Comparison of ENCODE assay signal across 27 cellular contexts in the genomic region with DNA sequence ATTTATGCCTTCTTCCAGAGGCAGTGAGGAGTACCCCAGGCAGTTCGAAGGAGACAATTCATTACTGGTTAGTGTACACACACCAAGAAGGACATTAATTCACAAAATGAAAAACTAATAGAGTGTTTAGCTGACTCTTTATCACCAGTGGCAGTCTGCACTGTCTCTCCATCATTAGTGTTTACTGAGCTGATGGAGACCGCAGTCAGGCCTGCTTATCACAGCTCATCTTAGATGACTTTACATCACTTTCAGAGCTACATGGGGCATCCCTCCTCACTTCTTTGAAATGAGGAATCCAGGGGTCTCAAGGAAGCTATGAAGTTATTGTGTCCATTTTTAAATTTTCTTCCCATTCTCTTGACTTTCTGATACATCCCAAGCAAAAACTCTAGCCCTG.
"Had no signal": no experiment of that assay in that cellular context is flagged by ENCODE, and none has a peak within 500 bp of the region (broad histone marks: within the 10 kb centered on the region; RNA-seq: fewer than 3 reads in every experiment).

No MANE protein-coding gene starts in this region.

- H3K36me3 ChIP-seq: suprapubic skin, thoracic aorta, thyroid gland, transverse colon, upper lobe of left lung, upper lobe of right lung, uterus, vagina had no signal

- DNase-seq: stimulated activated CD4-positive, alpha-beta T cell treated with anti-CD3 and anti-CD28 coated beads, Interleukin-2, amount 100 ng/mL, for 48 hours; stimulated activated CD4-positive, alpha-beta T cell treated with anti-CD3 and anti-CD28 coated beads, Interleukin-4, amount 100 ng/mL, for 1 hour; stimulated activated CD4-positive, alpha-beta T cell treated with anti-CD3 and anti-CD28 coated beads, Interleukin-4, amount 100 ng/mL, for 24 hours; stimulated activated CD4-positive, alpha-beta T cell treated with anti-CD3 and anti-CD28 coated beads, Interleukin-4, amount 100 ng/mL, for 4 hours; stimulated activated CD8-positive, alpha-beta memory T cell treated with anti-CD3 and anti-CD28 coated beads, Interleukin-4, amount 100 ng/mL, for 48 hours; stimulated activated naive B cell treated with anti-CD40 and anti-IgM and Interleukin-4, amounts not matched to agents 10 μg/mL and 1 μg/mL and 100 μg/mL, for 72 hours; stimulated activated naive CD4-positive, alpha-beta T cell; stimulated activated naive CD4-positive, alpha-beta T cell treated with Interleukin-2 at 50 U/mL for 16 hours; stimulated activated naive CD8-positive, alpha-beta T cell treated with anti-CD3 and anti-CD28 coated beads, Interleukin-15, amount 100 ng/mL, for 72 hours; stimulated activated naive CD8-positive, alpha-beta T cell treated with anti-CD3 and anti-CD28 coated beads, Interleukin-15, Interleukin-2, amounts not matched to agents 100 U/mL and 50 U/mL, for 24 hours; stomach; substantia nigra; testis; thyroid gland; tibial artery; transverse colon; trophoblast cell; upper lobe of left lung; upper lobe of right lung; uterus had no signal

- H3K4me1 ChIP-seq: stomach, suprapubic skin, testis, thyroid gland, tibial artery, tibial nerve, transverse colon, upper lobe of left lung, upper lobe of right lung, uterus, vagina had no signal

- H3K27ac ChIP-seq: stomach, suprapubic skin, testis, thoracic aorta, thyroid gland, tibial artery, tibial nerve, transverse colon, upper lobe of left lung, upper lobe of right lung, uterus, vagina had no signal

- H3K4me3 ChIP-seq: stomach, suprapubic skin, testis, thoracic aorta, thyroid gland, tibial artery, tibial nerve, transverse colon, upper lobe of left lung, upper lobe of right lung, uterus, vagina had no signal

- H3K27me3 ChIP-seq: stomach, suprapubic skin, testis, thyroid gland, tibial artery, tibial nerve, transverse colon, upper lobe of left lung, upper lobe of right lung, uterus, vagina had no signal

- H3K9me3 ChIP-seq: suprapubic skin, testis, thoracic aorta, thyroid gland, transverse colon, upper lobe of left lung, upper lobe of right lung, uterus, vagina had no signal

- FAIRE-seq: urothelium cell line had no signal

- ATAC-seq: stimulated activated effector memory CD8-positive, alpha-beta T cell treated with anti-CD3 and anti-CD28 coated beads, Interleukin-12 subunit alpha, Interleukin-12 subunit beta, amount 100 ng/mL, for 72 hours; stimulated activated memory B cell treated with anti-CD40 and anti-IgM and Interleukin-4, amounts not matched to agents 10 μg/mL and 1 μg/mL and 100 μg/mL, for 72 hours; stimulated activated naive B cell treated with anti-CD40 and anti-IgM and Interleukin-4, amounts not matched to agents 10 μg/mL and 1 μg/mL and 100 μg/mL, for 72 hours; stimulated activated naive CD8-positive, alpha-beta T cell treated with anti-CD3 and anti-CD28 coated beads, Interleukin-15, amount 100 ng/mL, for 72 hours; stimulated activated naive CD8-positive, alpha-beta T cell treated with anti-CD3 and anti-CD28 coated beads, Interleukin-15, Interleukin-2, amounts not matched to agents 100 U/mL and 50 U/mL, for 24 hours; upper lobe of right lung had no signal
